Comparison of ENCODE assay signal across 17 cellular contexts in the genomic region with DNA sequence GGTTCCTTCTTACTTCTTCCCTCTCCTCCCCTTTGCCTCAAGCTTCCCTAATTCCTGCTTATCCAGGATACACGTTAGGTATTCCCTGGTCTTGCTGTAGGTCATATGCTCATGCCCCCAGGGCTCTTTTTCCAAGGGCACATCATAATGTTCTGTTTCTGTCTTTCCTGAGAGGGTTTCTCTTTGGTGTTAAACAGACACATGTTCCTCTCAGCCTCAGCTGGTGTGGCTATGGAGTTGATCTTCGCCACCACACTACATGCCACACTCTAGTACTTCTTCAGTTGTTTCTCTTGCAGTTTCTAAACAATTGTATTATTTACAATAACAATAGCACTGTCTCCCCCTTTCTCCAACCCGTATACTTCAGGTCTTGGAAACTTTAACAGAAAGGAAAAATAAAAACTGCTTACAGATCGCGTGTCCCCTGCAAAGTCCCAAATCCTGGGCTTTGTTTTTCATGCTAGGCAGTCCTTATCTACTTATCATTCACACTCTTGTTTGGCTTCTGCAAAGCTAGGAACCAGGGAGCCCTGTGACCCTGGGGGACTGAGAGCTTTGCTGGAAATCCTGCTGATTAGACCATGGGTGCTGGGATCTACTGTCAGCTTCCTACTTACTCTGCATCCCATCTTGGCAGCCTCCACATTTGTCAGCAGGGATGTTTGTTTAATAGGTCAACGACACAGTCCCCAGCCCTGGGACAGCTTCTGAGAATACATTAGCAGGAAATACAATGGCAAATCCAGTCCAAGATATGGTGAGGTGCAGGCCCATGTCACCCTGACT.
"Had no signal": no experiment of that assay in that cellular context is flagged by ENCODE, and none has a peak within 500 bp of the region (broad histone marks: within the 10 kb centered on the region; RNA-seq: fewer than 3 reads in every experiment).

No MANE protein-coding gene starts in this region.

- H3K27ac ChIP-seq: body of pancreas, ovary, testis had no signal

- ATAC-seq: activated naive CD4-positive, alpha-beta T cell treated with anti-CD3 and anti-CD28 coated beads, Interleukin-2, amount 50 U/mL, for 72 hours; body of pancreas; stimulated activated naive CD8-positive, alpha-beta T cell treated with anti-CD3 and anti-CD28 coated beads, Interleukin-15, amount 100 ng/mL, for 72 hours had no signal

- H3K4me3 ChIP-seq: body of pancreas, ovary, testis had no signal

- H3K36me3 ChIP-seq: ovary had no signal

- H3K4me1 ChIP-seq: body of pancreas, testis had no signal

- DNase-seq: activated CD4-positive, alpha-beta T cell treated with anti-CD3 and anti-CD28 coated beads, Interleukin-2, amount 10 ng/mL, durations not matched to agents 7 days and 5 days; activated CD4-positive, CD25-positive, alpha-beta regulatory T cell; activated CD8-positive, alpha-beta memory T cell treated with anti-CD3 and anti-CD28 coated beads for 24 hours; activated effector memory CD4-positive, alpha-beta T cell treated with anti-CD3 and anti-CD28 coated beads, Interleukin-2, amount 50 U/mL, for 16 hours; activated T-cell treated with anti-CD3 and anti-CD28 coated beads for 4 hours; amniotic stem cell; body of pancreas; cerebellar nuclear complex; dermis blood vessel endothelial cell; hypothalamus; ovary; stimulated activated CD4-positive, alpha-beta T cell treated with anti-CD3 and anti-CD28 coated beads, Interleukin-15, amount 100 ng/mL, for 24 hours; stimulated activated CD4-positive, alpha-beta T cell treated with anti-CD3 and anti-CD28 coated beads, Interleukin-4, amount 100 ng/mL, for 24 hours; stimulated activated naive CD8-positive, alpha-beta T cell treated with anti-CD3 and anti-CD28 coated beads, Interleukin-15, amount 100 ng/mL, for 72 hours; T-helper 1 cell; testis had no signal

- H3K9me3 ChIP-seq: body of pancreas, ovary, testis had no signal

- H3K27me3 ChIP-seq: body of pancreas, ovary, testis had no signal
